Comparison of ENCODE assay signal across 1 cellular context in genomic region chr13:21119526-21119925, GRCh38.
TF ChIP-seq lines count a peak whose summit lies in the region.

No MANE protein-coding gene starts in this region.

TF ChIP-seq in K562, 482 proteins besides CTCF, POLR2A, EP300 and RAD21:
- TF ChIP-seq ZNF121 (CRISPR knock-in tag; conservative IDR thresholded peaks at IDR 0.05) (0 out of 2 replicates have a peak, but pooled peaks have one; percentile 8), YBX1 (IDR thresholded peaks at IDR 0.05) (no peak)
